Comparison of ENCODE assay signal across 25 cellular contexts in genomic region chr11:65058012-65058411, GRCh38.
"Had no signal": no experiment of that assay in that cellular context is flagged by ENCODE, and none has a peak within 500 bp of the region (broad histone marks: within the 10 kb centered on the region; RNA-seq: fewer than 3 reads in every experiment).

No MANE protein-coding gene starts in this region.

- FAIRE-seq: bronchial epithelial cell had no signal

- H3K9me3 ChIP-seq: gastroesophageal sphincter, heart left ventricle, ovary, prostate gland, right atrium auricular region, upper lobe of left lung had no signal

- DNase-seq: activated CD4-positive, alpha-beta T cell treated with anti-CD3 and anti-CD28 coated beads for 4 hours; activated CD4-positive, alpha-beta T cell treated with anti-CD3 and anti-CD28 coated beads, Interleukin-2, amount 50 U/mL, for 48 hours; activated CD4-positive, CD25-positive, alpha-beta regulatory T cell; activated CD8-positive, alpha-beta memory T cell treated with anti-CD3 and anti-CD28 coated beads, Interleukin-2, amount 50 U/mL, for 48 hours; activated naive CD4-positive, alpha-beta T cell treated with Interleukin-2 at 50 U/mL for 16 hours; activated naive CD8-positive, alpha-beta T cell treated with anti-CD3 and anti-CD28 coated beads for 36 hours; activated T-cell treated with anti-CD3 and anti-CD28 coated beads, Interleukin-2, amount 50 U/mL, for 4 hours; amniotic stem cell; endodermal cell; heart left ventricle; islet precursor cell; left cardiac atrium; midbrain; natural killer cell; ovary; stimulated activated CD4-positive, alpha-beta T cell treated with anti-CD3 and anti-CD28 coated beads, Interleukin-12 subunit alpha, Interleukin-12 subunit beta, amount 100 ng/mL, for 4 hours; stimulated activated CD4-positive, alpha-beta T cell treated with anti-CD3 and anti-CD28 coated beads, Interleukin-4, amount 100 ng/mL, for 4 hours; stimulated activated naive CD8-positive, alpha-beta T cell treated with anti-CD3 and anti-CD28 coated beads, Interleukin-15, Interleukin-2, amounts not matched to agents 100 U/mL and 50 U/mL, for 24 hours; T-helper 17 cell had no signal

- H3K36me3 ChIP-seq: gastroesophageal sphincter, heart left ventricle, ovary, prostate gland, right atrium auricular region, upper lobe of left lung had no signal

- H3K4me1 ChIP-seq: gastroesophageal sphincter, heart left ventricle, prostate gland, right atrium auricular region, upper lobe of left lung had no signal

- H3K27ac ChIP-seq: coronary artery, gastroesophageal sphincter, heart left ventricle, ovary, prostate gland, right atrium auricular region, upper lobe of left lung had no signal

- H3K27me3 ChIP-seq: heart left ventricle, ovary, right atrium auricular region, upper lobe of left lung had no signal

- H3K4me3 ChIP-seq: coronary artery, gastroesophageal sphincter, heart left ventricle, ovary, prostate gland, right atrium auricular region, upper lobe of left lung had no signal
